12 cellular contexts compared by ENCODE assay signal in the genomic region with DNA sequence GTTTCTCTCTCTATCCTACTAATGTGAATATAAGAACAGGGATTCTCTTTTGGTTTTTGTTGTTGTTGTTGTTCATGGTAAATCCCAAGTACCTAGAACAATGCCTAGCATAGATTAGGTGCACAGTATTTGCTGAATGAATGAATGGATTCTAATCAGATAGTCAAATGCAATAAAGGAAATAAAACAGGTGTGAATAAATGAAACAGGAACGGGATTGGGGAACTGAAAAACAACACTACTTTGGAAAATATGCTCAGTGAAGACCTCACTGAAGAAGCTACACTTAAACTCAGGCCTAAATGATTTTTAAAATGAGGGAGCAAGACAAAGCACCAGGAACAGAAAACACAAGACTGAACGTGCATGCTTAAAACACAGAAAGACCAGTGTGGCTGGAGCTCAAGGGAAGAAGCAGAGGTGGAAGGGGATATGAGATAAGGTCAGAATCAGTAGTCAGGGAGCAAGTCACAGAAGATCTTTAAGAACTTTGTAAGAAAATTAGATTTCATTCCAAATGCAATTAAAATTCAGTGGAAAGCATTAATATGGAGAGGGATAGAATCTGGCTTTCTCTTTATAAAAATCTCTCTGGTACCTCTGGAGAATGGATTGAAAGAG.
"Had no signal": no experiment of that assay in that cellular context is flagged by ENCODE, and none has a peak within 500 bp of the region (broad histone marks: within the 10 kb centered on the region; RNA-seq: fewer than 3 reads in every experiment).

No MANE protein-coding gene starts in this region.

- H3K27ac Mint-ChIP-seq: activated CD8-positive, alpha-beta memory T cell treated with anti-CD3 and anti-CD28 coated beads, Interleukin-2, amount 10 ng/mL, durations not matched to agents 7 days and 5 days; activated naive CD4-positive, alpha-beta T cell treated with anti-CD3 and anti-CD28 coated beads, Interleukin-2, amount 50 U/mL, for 72 hours; brain; dendritic cell treated with granulocyte-macrophage colony-stimulating factor and Interleukin-4, amounts not matched to agents 40 ng/mL and 50 ng/mL, for 4 days; immature natural killer cell; nephron progenitor cell; T-helper 2 cell treated with Interferon-gamma antibody and Interleukin-4, amounts not matched to agents 5 μg/mL and 100 μg/mL, for 36 hours had no signal

- H3K4me3 ChIP-seq: sigmoid colon had no signal

- H3K27me3 Mint-ChIP-seq: activated CD8-positive, alpha-beta memory T cell treated with anti-CD3 and anti-CD28 coated beads, Interleukin-2, amount 10 ng/mL, durations not matched to agents 7 days and 5 days; activated T-cell treated with anti-CD3 and anti-CD28 coated beads, Interleukin-2, amount 50 U/mL, for 24 hours; brain; dendritic cell treated with granulocyte-macrophage colony-stimulating factor and Interleukin-4, amounts not matched to agents 40 ng/mL and 50 ng/mL, for 4 days had no signal

- H3K4me3 Mint-ChIP-seq: activated CD8-positive, alpha-beta memory T cell treated with anti-CD3 and anti-CD28 coated beads, Interleukin-2, amount 10 ng/mL, durations not matched to agents 7 days and 5 days; activated T-cell treated with anti-CD3 and anti-CD28 coated beads, Interleukin-2, amount 50 U/mL, for 24 hours; brain; dendritic cell treated with granulocyte-macrophage colony-stimulating factor and Interleukin-4, amounts not matched to agents 40 ng/mL and 50 ng/mL, for 4 days; immature natural killer cell; nephron progenitor cell; T-helper 2 cell treated with Interferon-gamma antibody and Interleukin-4, amounts not matched to agents 5 μg/mL and 100 μg/mL, for 36 hours had no signal

- DNase-seq: activated CD4-positive, CD25-positive, alpha-beta regulatory T cell treated with anti-CD3 and anti-CD28 coated beads, Interleukin-2, amount 50 U/mL, for 72 hours; activated T-cell treated with anti-CD3 and anti-CD28 coated beads, Interleukin-2, amount 50 U/mL, for 24 hours; amniotic stem cell; glutamatergic neuron; immature natural killer cell; nephron progenitor cell; sigmoid colon had no signal

- H3K4me1 Mint-ChIP-seq: nephron progenitor cell had no signal

- H3K9me3 ChIP-seq: sigmoid colon had no signal

- H3K36me3 Mint-ChIP-seq: immature natural killer cell had no signal

- H3K9me3 Mint-ChIP-seq: activated naive CD4-positive, alpha-beta T cell treated with anti-CD3 and anti-CD28 coated beads, Interleukin-2, amount 50 U/mL, for 72 hours; dendritic cell treated with granulocyte-macrophage colony-stimulating factor and Interleukin-4, amounts not matched to agents 40 ng/mL and 50 ng/mL, for 4 days; immature natural killer cell; nephron progenitor cell; T-helper 2 cell treated with Interferon-gamma antibody and Interleukin-4, amounts not matched to agents 5 μg/mL and 100 μg/mL, for 36 hours had no signal

- H3K27ac ChIP-seq: sigmoid colon had no signal

- H3K36me3 ChIP-seq: sigmoid colon had no signal

- H3K27me3 ChIP-seq: sigmoid colon had no signal
